Comparison of ENCODE assay signal across 8 cellular contexts in genomic region chr1:11272544-11272841, GRCh38. TPM values are rescaled to one million over a fixed set of nuclear protein-coding genes. Genes with fewer than 3 reads are reported as not detected.
DNase-seq lines count a peak whose midpoint lies in the region; ATAC-seq and TF ChIP-seq lines count a peak whose summit lies in the region.

No MANE protein-coding gene starts in this region.

- peaks cover 9% of the 10 kb centered on the region for H3K27me3 Mint-ChIP-seq in activated naive CD4-positive, alpha-beta T cell treated with anti-CD3 and anti-CD28 coated beads, Interleukin-2, amount 10 ng/mL, durations not matched to agents 7 days and 5 days
- H3K27me3 Mint-ChIP-seq in activated naive CD8-positive, alpha-beta T cell treated with anti-CD3 and anti-CD28 coated beads, Interleukin-2, amount 10 ng/mL, durations not matched to agents 7 days and 5 days = no peaks in the 10 kb centered on the region

- peak overlapping the region; percentile 59 for H3K4me3 Mint-ChIP-seq in activated naive CD4-positive, alpha-beta T cell treated with anti-CD3 and anti-CD28 coated beads, Interleukin-2, amount 10 ng/mL, durations not matched to agents 7 days and 5 days
- peak overlapping the region; percentile 71 for H3K4me3 Mint-ChIP-seq in activated naive CD8-positive, alpha-beta T cell treated with anti-CD3 and anti-CD28 coated beads, Interleukin-2, amount 10 ng/mL, durations not matched to agents 7 days and 5 days

- TF ChIP-seq CTCF in lung (IDR thresholded peaks at IDR 0.05; ENCODE audit: control extremely low read depth, extremely low read depth) = no peak
- TF ChIP-seq CTCF in tibial artery (IDR thresholded peaks at IDR 0.05) = no peak

- H3K27ac ChIP-seq in lung (ENCODE audit: low read depth in 1 of 2, low read length in 1 of 2) (peak overlapping the region in 1 of 2 donors; percentile 51), tibial artery (peak overlapping the region in 1 of 2 donors; percentile 54)

- H3K4me1 ChIP-seq in lung (ENCODE audit: control insufficient read depth in 2 of 2, insufficient read depth in 2 of 2, low read length in 2 of 2) (peaks cover 12 to 13% of the 10 kb centered on the region in 2 donors), tibial artery (peaks cover 0 to 34% (median 25%) of the 10 kb centered on the region in 4 donors)

- H3K36me3 Mint-ChIP-seq in activated naive CD4-positive, alpha-beta T cell treated with anti-CD3 and anti-CD28 coated beads, Interleukin-2, amount 10 ng/mL, durations not matched to agents 7 days and 5 days = peaks cover 23% of the 10 kb centered on the region
- H3K36me3 Mint-ChIP-seq in activated naive CD8-positive, alpha-beta T cell treated with anti-CD3 and anti-CD28 coated beads, Interleukin-2, amount 10 ng/mL, durations not matched to agents 7 days and 5 days = peaks cover 15% of the 10 kb centered on the region

- H3K4me1 Mint-ChIP-seq in activated naive CD4-positive, alpha-beta T cell treated with anti-CD3 and anti-CD28 coated beads, Interleukin-2, amount 10 ng/mL, durations not matched to agents 7 days and 5 days = peaks cover 31% of the 10 kb centered on the region
- peaks cover 26% of the 10 kb centered on the region for H3K4me1 Mint-ChIP-seq in activated naive CD8-positive, alpha-beta T cell treated with anti-CD3 and anti-CD28 coated beads, Interleukin-2, amount 10 ng/mL, durations not matched to agents 7 days and 5 days

- H3K27ac Mint-ChIP-seq in activated naive CD4-positive, alpha-beta T cell treated with anti-CD3 and anti-CD28 coated beads, Interleukin-2, amount 10 ng/mL, durations not matched to agents 7 days and 5 days = no peak overlapping the region
- peak overlapping the region; percentile 9 for H3K27ac Mint-ChIP-seq in activated naive CD8-positive, alpha-beta T cell treated with anti-CD3 and anti-CD28 coated beads, Interleukin-2, amount 10 ng/mL, durations not matched to agents 7 days and 5 days

- H3K27me3 ChIP-seq in lung (ENCODE audit: control insufficient read depth, insufficient read depth) = no peaks in the 10 kb centered on the region
- no peaks in the 10 kb centered on the region for H3K27me3 ChIP-seq in tibial artery

- H3K9me3 Mint-ChIP-seq in activated naive CD4-positive, alpha-beta T cell treated with anti-CD3 and anti-CD28 coated beads, Interleukin-2, amount 10 ng/mL, durations not matched to agents 7 days and 5 days = no peaks in the 10 kb centered on the region
- no peaks in the 10 kb centered on the region for H3K9me3 Mint-ChIP-seq in activated naive CD8-positive, alpha-beta T cell treated with anti-CD3 and anti-CD28 coated beads, Interleukin-2, amount 10 ng/mL, durations not matched to agents 7 days and 5 days

- WGBS in lung, 2 donors = 13 to 15% methylated on average over 9 of the region's 9 CpGs

- CTCF ChIA-PET in activated naive CD4-positive, alpha-beta T cell treated with anti-CD3 and anti-CD28 coated beads, Interleukin-2, amount 10 ng/mL, durations not matched to agents 7 days and 5 days (lab: Charles Lee) = no interaction called here

- intact Hi-C loops in tibial artery (cut with DNase I; ENCODE audit: low total_unique reads) = no loop called here

- H3K4me3 ChIP-seq in lung (peak overlapping the region; percentile 19), tibial artery (peak overlapping the region; percentile 72 to 92)

- H3K9me3 ChIP-seq in lung (ENCODE audit: control insufficient read depth in 2 of 2, insufficient read depth in 1 of 2, low read length in 1 of 2) (no peaks in the 10 kb centered on the region), tibial artery (no peaks in the 10 kb centered on the region)

- POLR2A ChIA-PET in activated naive CD8-positive, alpha-beta T cell treated with anti-CD3 and anti-CD28 coated beads, Interleukin-2, amount 10 ng/mL, durations not matched to agents 7 days and 5 days (lab: Charles Lee) = interaction anchor here (1.4 to 2.9 kb wide), 3 partner anchors 10 to 23 kb away, joined by 3 to 32 read pairs (median 5); partner anchors contain the start of gene MTOR

- no peak for ATAC-seq in activated naive CD8-positive, alpha-beta T cell treated with anti-CD3 and anti-CD28 coated beads, Interleukin-2, amount 10 ng/mL, durations not matched to agents 7 days and 5 days (ENCODE audit: low read depth)
- ATAC-seq in lung (ENCODE audit: insufficient read depth, low FRiP score) (no peak), GM18858 (IDR thresholded peaks at IDR 0.05; ENCODE audit: unreplicated experiment) (no peak)

- no peak for DNase-seq in activated naive CD4-positive, alpha-beta T cell treated with anti-CD3 and anti-CD28 coated beads, Interleukin-2, amount 10 ng/mL, durations not matched to agents 7 days and 5 days
- DNase-seq in activated naive CD4-positive, alpha-beta T cell (lab: John Stamatoyannopoulos, UW) = no peak
- no peak for DNase-seq in activated naive CD8-positive, alpha-beta T cell treated with anti-CD3 and anti-CD28 coated beads, Interleukin-2, amount 10 ng/mL, durations not matched to agents 7 days and 5 days
- no peak for DNase-seq in lung (ENCODE audit: low spot score)
- no peak for DNase-seq in tibial artery
- DNase-seq in EL = no peak
- DNase-seq in COLO668 (lab: John Stamatoyannopoulos, UW; ENCODE audit: unreplicated experiment) = no peak

- peaks cover 0 to 2% of the 10 kb centered on the region in 2 donors for H3K36me3 ChIP-seq in lung (ENCODE audit: control insufficient read depth in 2 of 2, insufficient read depth in 2 of 2, low read length in 2 of 2)
- peaks cover 0 to 3% (median 2%) of the 10 kb centered on the region in 3 donors for H3K36me3 ChIP-seq in tibial artery

RNA-seq across cellular contexts. Expression of gene UBIAD1, which starts 0.5 kb away (rescaled TPM):
- 10 to 100 TPM; 26.5 to 28.9 TPM for total RNA-seq in activated naive CD8-positive, alpha-beta T cell treated with anti-CD3 and anti-CD28 coated beads, Interleukin-2, amount 10 ng/mL, durations not matched to agents 7 days and 5 days
- 10 to 100 TPM in 1 of 2 donors, 1 to 10 TPM in 1; 7.8 to 17.9 TPM for total RNA-seq in lung
- polyA plus RNA-seq in lung = 10 to 100 TPM in 1 of 2 donors, 1 to 10 TPM in 1; 7.5 to 11.2 TPM

RNA-seq across cellular contexts. Expression of gene MTOR, which starts 10.1 kb away (rescaled TPM):
- total RNA-seq in activated naive CD8-positive, alpha-beta T cell treated with anti-CD3 and anti-CD28 coated beads, Interleukin-2, amount 10 ng/mL, durations not matched to agents 7 days and 5 days = 10 to 100 TPM; 40.7 to 45.4 TPM
- 10 to 100 TPM; 35.9 to 36.6 TPM for total RNA-seq in lung
- polyA plus RNA-seq in lung = 10 to 100 TPM; 15.1 to 17.9 TPM
